ENCODE assay signal across 8 cellular contexts in genomic region chr19:4909172-4909896, GRCh38. TPM values are rescaled to one million over a fixed set of nuclear protein-coding genes. Genes with fewer than 3 reads are reported as not detected.
DNase-seq lines count a peak whose midpoint lies in the region; ATAC-seq and TF ChIP-seq lines count a peak whose summit lies in the region.

Gene UHRF1, plus strand, starts transcription at chr19:4909501. Its CDS starts 1,385 bp downstream, at chr19:4910886.

- intact Hi-C loops in right cardiac atrium (cut with DNase I) (no loop called here), spleen (cut with DNase I; ENCODE audit: low total_unique reads) (no loop called here)

- no peaks in the 10 kb centered on the region for H3K4me1 ChIP-seq in right cardiac atrium (ENCODE audit: control insufficient read depth, insufficient read depth, low read length)
- peaks cover 33 to 64% (median 56%) of the 10 kb centered on the region in 6 donors for H3K4me1 ChIP-seq in spleen

- H3K27ac ChIP-seq in right cardiac atrium (ENCODE audit: low read length), result no peak within 1 kb of the TSS
- peak within 1 kb of the TSS in 3 of 8 donors; percentile 63 to 76 (median 66) for H3K27ac ChIP-seq in spleen

- H3K4me3 ChIP-seq in right cardiac atrium (ENCODE audit: low read length) (peak within 1 kb of the TSS; percentile 98), spleen (peak within 1 kb of the TSS; percentile 62 to 94 (median 79))

- TF ChIP-seq POLR2A in spleen (IDR thresholded peaks at IDR 0.05), result no peak

- ATAC-seq in HG02610 (IDR thresholded peaks at IDR 0.05; ENCODE audit: unreplicated experiment) (peak; percentile 26), right cardiac atrium (no peak)

- peak; percentile 4 for DNase-seq in NCI-H1694 (lab: John Stamatoyannopoulos, UW)
- DNase-seq in NCI-H1694 treated with DMSO at 0.1 percent for 48 hours (lab: John Stamatoyannopoulos, UW), result no peak
- DNase-seq in NCI-H460 (ENCODE audit: extremely low read depth, low read depth), result no peak
- peak; percentile 87 to 91 for DNase-seq in activated T-cell treated with anti-CD3 and anti-CD28 coated beads, Interleukin-2, amount 50 U/mL, for 48 hours
- peak in 1 of 3 donors; percentile 53 for DNase-seq in right cardiac atrium
- no peak for DNase-seq in spleen
- no peak for DNase-seq in central memory CD4-positive, alpha-beta T cell

- no peaks in the 10 kb centered on the region for H3K27me3 ChIP-seq in right cardiac atrium (ENCODE audit: control insufficient read depth, insufficient read depth)
- peaks cover 0 to 11% (median 6%) of the 10 kb centered on the region in 7 donors for H3K27me3 ChIP-seq in spleen (replicated peaks in 1 of 7)

- 2% methylated on average over 87 of the region's 87 CpGs for WGBS in right cardiac atrium
- WGBS in spleen, 5 donors, result 2 to 3% (median 2%) methylated on average over 41 to 87 of the region's 87 CpGs

- peaks cover 0 to 21% (median 0%) of the 10 kb centered on the region in 6 donors for H3K36me3 ChIP-seq in spleen

- TF ChIP-seq CTCF in spleen (IDR thresholded peaks at IDR 0.05 in 8 of 11, conservative IDR thresholded peaks at IDR 0.05 in 3 of 11), result no peak

- no peaks in the 10 kb centered on the region for H3K9me3 ChIP-seq in right cardiac atrium (ENCODE audit: control insufficient read depth, low read length)
- H3K9me3 ChIP-seq in spleen, result no peaks in the 10 kb centered on the region

RNA-seq across cellular contexts. Expression of gene UHRF1, which starts in this region (rescaled TPM):
- total RNA-seq in NCI-H460 (2014; rRNA removed; shearing (Covaris generic)), result 11.0 and 13.4 TPM in 2 replicates
- 37.9 and 47.4 TPM in 2 replicates for polyA plus RNA-seq in NCI-H460 (2014; cell fraction: nucleus; rRNA removed)
- total RNA-seq in right cardiac atrium (1 to 10 TPM in 1 of 4 donors, under 1 TPM in 3; 0.45 to 2.3 (median 0.94) TPM), spleen (10 to 100 TPM in 1 of 7 donors, 1 to 10 TPM in 6; 2.1 to 10.8 (median 5.9) TPM)
- polyA plus RNA-seq in right cardiac atrium (0.18 TPM), spleen (1 to 10 TPM; 1.5 to 6.8 (median 3.3) TPM)

Comparison
In these comparisons a context has a peak if more than half of its experiments do, and no peak if none do; other contexts are left out.
1. DNase-seq: peak in NCI-H1694 (single experiment) and activated T-cell treated with anti-CD3 and anti-CD28 coated beads, Interleukin-2, amount 50 U/mL, for 48 hours (2 of 2); none in NCI-H1694 treated with DMSO at 0.1 percent for 48 hours (single experiment), NCI-H460 (single experiment), spleen (single experiment) and central memory CD4-positive, alpha-beta T cell (single experiment).